Comparison of ENCODE assay signal across 11 cellular contexts in genomic region chr3:8741581-8742355, GRCh38. TPM values are rescaled to one million over a fixed set of nuclear protein-coding genes. Genes with fewer than 3 reads are reported as not detected.
DNase-seq lines count a peak whose midpoint lies in the region; ATAC-seq and TF ChIP-seq lines count a peak whose summit lies in the region.
"Had no signal": no experiment of that assay in that cellular context is flagged by ENCODE, and none has a peak within 500 bp of the region (broad histone marks: within the 10 kb centered on the region; RNA-seq: fewer than 3 reads in every experiment).

No MANE protein-coding gene starts in this region.

- no peaks in the 10 kb centered on the region for H3K9me3 ChIP-seq in ovary
- H3K9me3 ChIP-seq: suprapubic skin had no signal

- DNase-seq in H4 (ENCODE audit: low spot score) (peak; percentile 52), glomerular visceral epithelial cell (ENCODE audit: extremely low spot score) (peak; percentile 88), ovary (peak; percentile 43 to 56 (median 53))

- no peaks in the 10 kb centered on the region for H3K36me3 ChIP-seq in ovary
- H3K36me3 ChIP-seq: suprapubic skin had no signal

- H3K4me3 ChIP-seq in ovary: no peak overlapping the region
- H3K4me3 ChIP-seq: suprapubic skin had no signal

- TF ChIP-seq POLR2A in ovary (IDR thresholded peaks at IDR 0.05): no peak

- no peak overlapping the region for H3K27ac ChIP-seq in ovary
- H3K27ac ChIP-seq: suprapubic skin had no signal

- peaks cover 7% of the 10 kb centered on the region for H3K4me1 ChIP-seq in ovary (ENCODE audit: insufficient read depth)

- intact Hi-C loops in ovary (cut with DNase I): no loop called here

- no peak for TF ChIP-seq CTCF in ovary (IDR thresholded peaks at IDR 0.05)

- H3K27me3 ChIP-seq in ovary: no peaks in the 10 kb centered on the region
- H3K27me3 ChIP-seq: suprapubic skin had no signal

- 0 to 6% (median 2%) methylated on average over 13 of the region's 13 CpGs for WGBS in ovary, 3 donors

- ATAC-seq in SK-N-SH treated with all-trans-retinoic acid at 6 μM for 48 hours: peak; percentile 86
- no peak for ATAC-seq in GM21723 (IDR thresholded peaks at IDR 0.05; ENCODE audit: unreplicated experiment)
- ATAC-seq in GM19455 (IDR thresholded peaks at IDR 0.05; ENCODE audit: unreplicated experiment): no peak
- ATAC-seq in HG02642 (IDR thresholded peaks at IDR 0.05; ENCODE audit: poor library complexity, unreplicated experiment): no peak
- ATAC-seq in GM21526 (IDR thresholded peaks at IDR 0.05; ENCODE audit: low FRiP score, unreplicated experiment): no peak

- no peak for TF ChIP-seq EP300 in ovary (IDR thresholded peaks at IDR 0.05)

TF ChIP-seq in SK-N-SH treated with all-trans-retinoic acid at 6 μM for 48 hours, 23 proteins besides CTCF, POLR2A, EP300 and RAD21:
- TF ChIP-seq RARB (CRISPR knock-in tag; IDR thresholded peaks at IDR 0.05) (no peak), ZFP30 (CRISPR knock-in tag; IDR thresholded peaks at IDR 0.05) (0 out of 2 replicates have a peak, but pooled peaks have one; percentile 30), ESRRG (CRISPR knock-in tag; IDR thresholded peaks at IDR 0.05) (no peak)

RNA-seq across cellular contexts. Expression of gene CAV3, which starts 8.2 kb away (rescaled TPM):
- total RNA-seq in H4 (2014; rRNA removed; shearing (Covaris generic)): not detected in 2 replicates
- under 1 TPM in 1 of 7 donors, not detected in 6; 0.23 TPM for total RNA-seq in ovary
- under 1 TPM in 1 of 2 donors, not detected in 1; 0.15 TPM for polyA plus RNA-seq in ovary
- total RNA-seq: SK-MEL-5, suprapubic skin had no signal
- polyA plus RNA-seq: IgD-negative memory B cell had no signal

RNA-seq across cellular contexts. Expression of gene OXTR, which starts 27.6 kb away (rescaled TPM):
- total RNA-seq in H4 (2014; rRNA removed; shearing (Covaris generic)): 0.12 and 0.27 TPM in 2 replicates
- total RNA-seq in ovary: 10 to 100 TPM in 1 of 7 donors, 1 to 10 TPM in 3, under 1 TPM in 3; 0.27 to 14.9 (median 1.1) TPM
- 1 to 10 TPM; 4.9 to 5.0 TPM for polyA plus RNA-seq in ovary
